ENCODE assay signal across 15 cellular contexts in genomic region chr14:58899317-58899713, GRCh38.
DNase-seq lines count a peak whose midpoint lies in the region; ATAC-seq and TF ChIP-seq lines count a peak whose summit lies in the region.
"Had no signal": no experiment of that assay in that cellular context is flagged by ENCODE, and none has a peak within 500 bp of the region (broad histone marks: within the 10 kb centered on the region; RNA-seq: fewer than 3 reads in every experiment).

No MANE protein-coding gene starts in this region.

- peaks cover 1 to 11% of the 10 kb centered on the region in 2 experiments; a peak in 1 of 4 replicates for H3K4me1 ChIP-seq in SK-N-SH (ENCODE audit: control insufficient read depth in 1 of 2, insufficient read depth in 2 of 2, low read depth in 1 of 2, low read length in 1 of 2)
- H3K4me1 ChIP-seq: sigmoid colon, stomach had no signal

- H3K27me3 ChIP-seq in SK-N-SH (ENCODE audit: insufficient read depth): no peaks in the 10 kb centered on the region
- H3K27me3 ChIP-seq: sigmoid colon, stomach had no signal

- peaks cover 7% of the 10 kb centered on the region; the same call in 1 of the 2 replicates for H3K9me3 ChIP-seq in SK-N-SH
- H3K9me3 ChIP-seq: sigmoid colon had no signal

- TF ChIP-seq RAD21 in SK-N-SH (IDR thresholded peaks at IDR 0.05; ENCODE audit: low read length): no peak

- TF ChIP-seq CTCF in SK-N-SH (IDR thresholded peaks at IDR 0.05): no peak
- no peak for TF ChIP-seq CTCF in fibroblast of villous mesenchyme (IDR thresholded peaks at IDR 0.05; ENCODE audit: insufficient read depth, low read depth, low read length)

- H3K4me3 ChIP-seq in SK-N-SH (ENCODE audit: low read depth in 2 of 2, low read length in 1 of 2): no peak overlapping the region
- no peak overlapping the region for H3K4me3 ChIP-seq in fibroblast of villous mesenchyme (ENCODE audit: low read depth, low read length)
- H3K4me3 ChIP-seq in skeletal muscle cell (ENCODE audit: low read depth, low read length): no peak overlapping the region
- H3K4me3 ChIP-seq: sigmoid colon, stomach had no signal

- ATAC-seq in HG02981 (IDR thresholded peaks at IDR 0.05; ENCODE audit: unreplicated experiment) (no peak), GM21825 (IDR thresholded peaks at IDR 0.05; ENCODE audit: unreplicated experiment) (no peak)
- ATAC-seq: esophagus mucosa; naive thymus-derived CD8-positive, alpha-beta T cell had no signal

- H3F3A ChIP-seq in SK-N-SH (replicated peaks; ENCODE audit: insufficient read depth): peaks cover 27% of the 10 kb centered on the region

- peak overlapping the region; percentile 53; the same call in 1 of the 2 replicates for H3K9ac ChIP-seq in SK-N-SH
- H3K9ac ChIP-seq: KMS-11 had no signal

- H3K9me2 ChIP-seq in SK-N-SH: no peaks in the 10 kb centered on the region

- POLR2A ChIA-PET in SK-N-SH (lab: Yijun Ruan, JAX): no interaction called here

- TF ChIP-seq EP300 in SK-N-SH (IDR thresholded peaks at IDR 0.05; ENCODE audit: borderline replicate concordance in 1 of 2, low read depth in 1 of 2, low read length in 1 of 2): peak in 1 of 2 experiments; percentile 77; a peak in 1 of 4 replicates

- peaks cover 0 to 5% of the 10 kb centered on the region in 2 experiments for H3K36me3 ChIP-seq in SK-N-SH (replicated peaks in 1 of 2; ENCODE audit: control insufficient read depth in 1 of 2, insufficient read depth in 2 of 2, low read length in 1 of 2)
- H3K36me3 ChIP-seq: sigmoid colon, stomach had no signal

- CTCF ChIA-PET in SK-N-SH (lab: Yijun Ruan, JAX): interaction anchor here (1.3 kb wide), 1 partner anchor 260 kb away, joined by 4 read pairs; no protein-coding TSS in a partner anchor

- no peak overlapping the region for H2AFZ ChIP-seq in SK-N-SH (ENCODE audit: low read depth)

- H4K20me1 ChIP-seq in SK-N-SH (ENCODE audit: insufficient read depth): no peaks in the 10 kb centered on the region

- peak overlapping the region; percentile 6 to 97; a peak in 3 of 4 replicates for H3K27ac ChIP-seq in SK-N-SH (ENCODE audit: low read depth in 2 of 2, low read length in 1 of 2)
- H3K27ac ChIP-seq: KMS-11, RWPE1 had no signal

- no peaks in the 10 kb centered on the region for H3K79me2 ChIP-seq in SK-N-SH (ENCODE audit: insufficient read depth)

- WGBS in SK-N-SH (ENCODE audit: low lambda C conversion rate): 22% methylated on average over 3 of the region's 3 CpGs

- peak; percentile 15 for DNase-seq in GF-D8 (lab: John Stamatoyannopoulos, UW)
- no peak for DNase-seq in SK-N-SH
- peak; percentile 92 for DNase-seq in fibroblast of villous mesenchyme (ENCODE audit: low read depth)
- DNase-seq in skeletal muscle cell (ENCODE audit: low read depth): peak; percentile 69
- DNase-seq in pons (ENCODE audit: low spot score): no peak
- DNase-seq: activated naive CD4-positive, alpha-beta T cell; naive thymus-derived CD8-positive, alpha-beta T cell; NCI-H187; sigmoid colon; stomach had no signal

- H3K4me2 ChIP-seq in SK-N-SH: peak overlapping the region; percentile 24
- H3K4me2 ChIP-seq: KMS-11 had no signal

TF ChIP-seq in SK-N-SH, 30 proteins besides CTCF, POLR2A, EP300 and RAD21 (continues in another document):
- no peak for TF ChIP-seq YY1 (IDR thresholded peaks at IDR 0.05; ENCODE audit: low read depth)
- no peak for TF ChIP-seq TAF1 (IDR thresholded peaks at IDR 0.05; ENCODE audit: borderline replicate concordance, low read depth, low read length)
- no peak for TF ChIP-seq ELF1 (IDR thresholded peaks at IDR 0.05)
- TF ChIP-seq REST (IDR thresholded peaks at IDR 0.05; ENCODE audit: low read depth, low read length): no peak
- TF ChIP-seq FOSL2 (IDR thresholded peaks at IDR 0.05; ENCODE audit: borderline replicate concordance, low read depth): peak; percentile 68
- TF ChIP-seq RFX5 (IDR thresholded peaks at IDR 0.05; ENCODE audit: low read length): no peak
- TF ChIP-seq, protein P1, sequence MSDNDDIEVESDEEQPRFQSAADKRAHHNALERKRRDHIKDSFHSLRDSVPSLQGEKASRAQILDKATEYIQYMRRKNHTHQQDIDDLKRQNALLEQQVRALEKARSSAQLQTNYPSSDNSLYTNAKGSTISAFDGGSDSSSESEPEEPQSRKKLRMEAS (IDR thresholded peaks at IDR 0.05; ENCODE audit: low read depth): no peak
- no peak for TF ChIP-seq SIN3A (IDR thresholded peaks at IDR 0.05; ENCODE audit: borderline replicate concordance, low read depth, low read length)
- TF ChIP-seq RCOR1 (IDR thresholded peaks at IDR 0.05; ENCODE audit: low read length): no peak
- TF ChIP-seq, protein P2, sequence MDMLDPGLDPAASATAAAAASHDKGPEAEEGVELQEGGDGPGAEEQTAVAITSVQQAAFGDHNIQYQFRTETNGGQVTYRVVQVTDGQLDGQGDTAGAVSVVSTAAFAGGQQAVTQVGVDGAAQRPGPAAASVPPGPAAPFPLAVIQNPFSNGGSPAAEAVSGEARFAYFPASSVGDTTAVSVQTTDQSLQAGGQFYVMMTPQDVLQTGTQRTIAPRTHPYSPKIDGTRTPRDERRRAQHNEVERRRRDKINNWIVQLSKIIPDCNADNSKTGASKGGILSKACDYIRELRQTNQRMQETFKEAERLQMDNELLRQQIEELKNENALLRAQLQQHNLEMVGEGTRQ (IDR thresholded peaks at IDR 0.05; ENCODE audit: borderline replicate concordance, low read depth, low read length): no peak
- no peak for TF ChIP-seq USF1 (IDR thresholded peaks at IDR 0.05; ENCODE audit: borderline replicate concordance, low read depth)
- no peak for TF ChIP-seq SMC3 (IDR thresholded peaks at IDR 0.05; ENCODE audit: low read depth, low read length)
- TF ChIP-seq POLR2AphosphoS5 (IDR thresholded peaks at IDR 0.05; ENCODE audit: low read depth, low read length): peak; percentile 30; the same call in 1 of the 2 replicates
- TF ChIP-seq FOXM1 (IDR thresholded peaks at IDR 0.05; ENCODE audit: low read depth): no peak
- peak; percentile 58 for TF ChIP-seq JUND (IDR thresholded peaks at IDR 0.05)
- no peak for TF ChIP-seq FOXJ3 (CRISPR knock-in tag; IDR thresholded peaks at IDR 0.05)
- no peak for TF ChIP-seq NRF1 (IDR thresholded peaks at IDR 0.05; ENCODE audit: low read depth, low read length)
- TF ChIP-seq, protein P3, sequence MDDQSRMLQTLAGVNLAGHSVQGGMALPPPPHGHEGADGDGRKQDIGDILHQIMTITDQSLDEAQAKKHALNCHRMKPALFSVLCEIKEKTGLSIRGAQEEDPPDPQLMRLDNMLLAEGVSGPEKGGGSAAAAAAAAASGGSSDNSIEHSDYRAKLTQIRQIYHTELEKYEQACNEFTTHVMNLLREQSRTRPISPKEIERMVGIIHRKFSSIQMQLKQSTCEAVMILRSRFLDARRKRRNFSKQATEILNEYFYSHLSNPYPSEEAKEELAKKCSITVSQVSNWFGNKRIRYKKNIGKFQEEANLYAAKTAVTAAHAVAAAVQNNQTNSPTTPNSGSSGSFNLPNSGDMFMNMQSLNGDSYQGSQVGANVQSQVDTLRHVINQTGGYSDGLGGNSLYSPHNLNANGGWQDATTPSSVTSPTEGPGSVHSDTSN (IDR thresholded peaks at IDR 0.05): peak; percentile 83
- peak; percentile 19; the same call in 1 of the 2 replicates for TF ChIP-seq NFIC (IDR thresholded peaks at IDR 0.05; ENCODE audit: borderline replicate concordance)
- TF ChIP-seq IRF3 (IDR thresholded peaks at IDR 0.05; ENCODE audit: low read depth, low read length): no peak

Comparison
In these comparisons a context has a peak if more than half of its experiments do, and no peak if none do; other contexts are left out.
1. DNase-seq: peak in GF-D8 (single experiment), fibroblast of villous mesenchyme (single experiment) and skeletal muscle cell (single experiment); none in SK-N-SH (single experiment) and pons (single experiment).